1 cellular context compared by ENCODE assay signal in genomic region chr15:64836023-64836536, GRCh38.
TF ChIP-seq lines count a peak whose summit lies in the region.

No MANE protein-coding gene starts in this region.

TF ChIP-seq in HepG2, 621 proteins besides CTCF, POLR2A, EP300 and RAD21 (continued from another document):
- TF ChIP-seq TERF1 (CRISPR knock-in tag; IDR thresholded peaks at IDR 0.05) (no peak), ZGPAT (CRISPR knock-in tag; IDR thresholded peaks at IDR 0.05) (0 out of 2 replicates have a peak, but pooled peaks have one; percentile 5), MAZ (IDR thresholded peaks at IDR 0.05; ENCODE audit: borderline replicate concordance, low read depth, low read length) (peak; percentile 17; the same call in 1 of the 2 replicates), MAZ (CRISPR knock-in tag; IDR thresholded peaks at IDR 0.05; ENCODE audit: low read depth) (no peak), ZNF282 (IDR thresholded peaks at IDR 0.05; ENCODE audit: partially characterized antibody) (no peak)
- TF ChIP-seq, protein P1, sequence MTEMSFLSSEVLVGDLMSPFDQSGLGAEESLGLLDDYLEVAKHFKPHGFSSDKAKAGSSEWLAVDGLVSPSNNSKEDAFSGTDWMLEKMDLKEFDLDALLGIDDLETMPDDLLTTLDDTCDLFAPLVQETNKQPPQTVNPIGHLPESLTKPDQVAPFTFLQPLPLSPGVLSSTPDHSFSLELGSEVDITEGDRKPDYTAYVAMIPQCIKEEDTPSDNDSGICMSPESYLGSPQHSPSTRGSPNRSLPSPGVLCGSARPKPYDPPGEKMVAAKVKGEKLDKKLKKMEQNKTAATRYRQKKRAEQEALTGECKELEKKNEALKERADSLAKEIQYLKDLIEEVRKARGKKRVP (CRISPR knock-in tag; IDR thresholded peaks at IDR 0.05) = no peak
